In genomic region chr6:25555188-25555587, GRCh38 we compare ENCODE assay signal across 7 cellular contexts.
"Had no signal": no experiment of that assay in that cellular context is flagged by ENCODE, and none has a peak within 500 bp of the region (broad histone marks: within the 10 kb centered on the region; RNA-seq: fewer than 3 reads in every experiment).

No MANE protein-coding gene starts in this region.

- FAIRE-seq: G401.6, GM12891, GM12892, GM18507, GM19239 had no signal

- DNase-seq: GDM1, GF-D8 had no signal
